In the genomic region with DNA sequence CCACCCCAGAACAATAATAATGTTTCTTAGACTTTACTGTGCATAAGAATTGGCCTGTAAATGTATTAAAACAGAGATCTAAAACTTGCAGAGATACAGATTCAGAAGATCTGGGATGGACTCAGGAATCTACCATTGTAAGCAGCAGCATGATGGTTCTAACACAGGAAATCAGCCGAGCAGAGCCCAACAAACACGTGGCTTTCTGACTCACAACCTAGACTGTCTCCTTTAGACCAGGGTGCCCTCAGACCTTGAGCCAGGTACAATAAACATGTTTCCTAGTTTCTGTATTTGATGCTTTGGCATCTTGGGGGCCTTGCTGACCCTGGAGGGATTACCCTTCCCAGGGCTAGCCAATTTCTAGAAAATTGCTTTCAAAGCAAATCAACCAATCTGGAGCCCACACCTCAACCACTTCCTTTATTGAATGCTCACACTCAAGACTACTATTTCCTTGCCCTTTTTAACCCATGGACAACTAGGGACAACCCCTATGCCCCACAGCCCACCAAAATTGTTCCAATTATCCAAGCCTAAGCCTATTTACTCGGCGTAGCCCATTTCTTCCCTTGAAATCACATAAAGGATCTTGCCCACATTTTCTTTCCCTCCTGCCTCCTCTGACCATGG, we compare ENCODE assay signal across 18 cellular contexts.
DNase-seq lines count a peak whose midpoint lies in the region; ATAC-seq, FAIRE-seq and TF ChIP-seq lines count a peak whose summit lies in the region.
"Had no signal": no experiment of that assay in that cellular context is flagged by ENCODE, and none has a peak within 500 bp of the region (broad histone marks: within the 10 kb centered on the region; RNA-seq: fewer than 3 reads in every experiment).

No MANE protein-coding gene starts in this region.

- peaks cover 4% of the 10 kb centered on the region for H3K36me3 ChIP-seq in bronchial epithelial cell (ENCODE audit: control insufficient read depth, insufficient read depth, low read length)

- peaks cover 28% of the 10 kb centered on the region for H3K4me1 Mint-ChIP-seq in HFFc6 (ENCODE audit: low read depth)
- H3K4me1 Mint-ChIP-seq: activated naive CD4-positive, alpha-beta T cell treated with anti-CD3 and anti-CD28 coated beads, Interleukin-2, amount 50 U/mL, for 24 hours had no signal

- no peaks in the 10 kb centered on the region for H3K27me3 ChIP-seq in bronchial epithelial cell (ENCODE audit: control insufficient read depth, insufficient read depth, low read length)
- H3K27me3 ChIP-seq: cardiac muscle cell, left lung had no signal

- DNase-seq in EL (peak; percentile 10), HFFc6 (no peak), bronchial epithelial cell (ENCODE audit: low read depth) (peak; percentile 30), kidney tubule cell (ENCODE audit: low spot score) (peak; percentile 64), HPDE6-E6E7 (ENCODE audit: extremely low spot score) (no peak), left cardiac atrium (no peak)
- no peak for DNase-seq in activated CD4-positive, alpha-beta T cell treated with anti-CD3 and anti-CD28 coated beads, Interleukin-2, amount 50 U/mL, for 48 hours
- DNase-seq: activated CD4-positive, alpha-beta T cell treated with anti-CD3 and anti-CD28 coated beads, Interleukin-2, amount 50 U/mL, for 1 hour; activated T-cell treated with anti-CD3 and anti-CD28 coated beads, Interleukin-2, amount 50 U/mL, for 24 hours; hypothalamus; left lung; stimulated activated CD4-positive, alpha-beta T cell treated with anti-CD3 and anti-CD28 coated beads, Interleukin-4, amount 100 ng/mL, for 4 hours; stimulated activated CD8-positive, alpha-beta memory T cell treated with anti-CD3 and anti-CD28 coated beads, Interleukin-4, amount 100 ng/mL, for 48 hours; SW 1271 had no signal

- H3K9me3 Mint-ChIP-seq in HFFc6 = no peaks in the 10 kb centered on the region
- H3K9me3 Mint-ChIP-seq: activated naive CD4-positive, alpha-beta T cell treated with anti-CD3 and anti-CD28 coated beads, Interleukin-2, amount 50 U/mL, for 24 hours; activated T-cell treated with anti-CD3 and anti-CD28 coated beads, Interleukin-2, amount 50 U/mL, for 24 hours; CD8-positive, alpha-beta T cell had no signal

- intact Hi-C loops in left cardiac atrium (cut with DNase I) = no loop called here

- H3K4me3 Mint-ChIP-seq in HFFc6 = no peak overlapping the region
- H3K4me3 Mint-ChIP-seq: activated naive CD4-positive, alpha-beta T cell treated with anti-CD3 and anti-CD28 coated beads, Interleukin-2, amount 50 U/mL, for 24 hours; activated T-cell treated with anti-CD3 and anti-CD28 coated beads, Interleukin-2, amount 50 U/mL, for 24 hours; CD8-positive, alpha-beta T cell had no signal

- H3K27ac Mint-ChIP-seq in HFFc6 = peak overlapping the region; percentile 47
- H3K27ac Mint-ChIP-seq: activated naive CD4-positive, alpha-beta T cell treated with anti-CD3 and anti-CD28 coated beads, Interleukin-2, amount 50 U/mL, for 24 hours; activated T-cell treated with anti-CD3 and anti-CD28 coated beads, Interleukin-2, amount 50 U/mL, for 24 hours; CD8-positive, alpha-beta T cell had no signal

- ATAC-seq in left cardiac atrium (no peak), GM21360 (IDR thresholded peaks at IDR 0.05; ENCODE audit: unreplicated experiment) (no peak)
- ATAC-seq: CD8-positive, alpha-beta T cell; left lung had no signal

- H3K27me3 Mint-ChIP-seq in HFFc6 (ENCODE audit: insufficient read depth) = no peaks in the 10 kb centered on the region

- TF ChIP-seq CTCF in HFFc6 (IDR thresholded peaks at IDR 0.05) = no peak
- TF ChIP-seq CTCF in bronchial epithelial cell (IDR thresholded peaks at IDR 0.05; ENCODE audit: insufficient read depth, low read length, severe bottlenecking) = no peak

- no peak overlapping the region for H3K4me3 ChIP-seq in bronchial epithelial cell (ENCODE audit: low read depth, low read length)
- H3K4me3 ChIP-seq: cardiac muscle cell, left lung had no signal

- H3K36me3 Mint-ChIP-seq in HFFc6 (ENCODE audit: low read depth) = peaks cover 13% of the 10 kb centered on the region
- H3K36me3 Mint-ChIP-seq: activated naive CD4-positive, alpha-beta T cell treated with anti-CD3 and anti-CD28 coated beads, Interleukin-2, amount 50 U/mL, for 24 hours; CD8-positive, alpha-beta T cell had no signal

- FAIRE-seq in bronchial epithelial cell (lab: Jason Lieb, UNC) = peak; percentile 60

Comparison
In these comparisons a context has a peak if more than half of its experiments do, and no peak if none do; other contexts are left out.
1. DNase-seq: peak in EL (single experiment), bronchial epithelial cell (single experiment) and kidney tubule cell (single experiment); none in HFFc6 (single experiment), HPDE6-E6E7 (single experiment), left cardiac atrium (single experiment) and activated CD4-positive, alpha-beta T cell treated with anti-CD3 and anti-CD28 coated beads, Interleukin-2, amount 50 U/mL, for 48 hours (0 of 2).